8 cellular contexts compared by ENCODE assay signal in the genomic region with DNA sequence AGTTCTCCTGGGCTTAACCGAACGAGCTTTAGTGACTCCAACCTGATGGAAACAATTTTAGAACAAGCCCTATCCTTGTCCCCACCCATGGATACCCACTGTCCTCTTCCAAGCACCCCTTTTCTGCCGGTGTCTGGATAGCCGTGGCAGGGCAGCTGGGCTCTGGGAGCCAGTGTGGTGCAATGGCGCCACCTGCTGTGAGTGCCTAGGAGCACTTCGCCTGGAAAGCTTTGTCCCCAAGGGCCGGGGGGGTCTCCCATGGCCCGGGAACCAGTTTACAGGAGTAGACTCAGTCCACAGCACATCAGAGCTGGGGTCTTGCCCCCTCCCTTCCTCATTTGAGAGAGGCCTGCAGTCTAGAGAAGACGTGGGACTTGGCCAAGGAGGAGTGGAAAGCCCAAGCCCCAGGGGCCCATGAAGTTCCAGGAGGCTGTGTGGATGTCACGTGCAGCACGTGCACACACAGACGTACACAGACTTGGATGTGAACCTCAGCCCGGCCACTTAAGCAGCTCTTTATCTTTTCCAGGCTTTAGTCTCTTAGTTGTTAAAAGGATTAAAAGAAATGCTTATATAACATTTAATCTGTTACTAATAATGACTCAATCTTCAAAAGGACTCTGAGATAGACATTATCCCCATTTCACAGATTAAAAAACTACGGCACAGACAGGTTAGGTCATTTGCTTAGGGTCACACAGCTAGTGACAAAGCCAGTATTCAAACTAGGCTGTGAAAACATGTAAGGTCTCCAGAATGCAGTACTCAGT. TPM values are rescaled to one million over a fixed set of nuclear protein-coding genes. Genes with fewer than 3 reads are reported as not detected.
DNase-seq lines count a peak whose midpoint lies in the region; ATAC-seq and TF ChIP-seq lines count a peak whose summit lies in the region.

No MANE protein-coding gene starts in this region.

- peaks cover 40% of the 10 kb centered on the region for H3K4me1 ChIP-seq in KMS-11 (ENCODE audit: low read depth, poor library complexity, severe bottlenecking)

- H3K4me3 Mint-ChIP-seq in Calu3 (ENCODE audit: low read depth, unreplicated experiment) (no peak overlapping the region), immature natural killer cell (no peak overlapping the region)
- H3K4me3 Mint-ChIP-seq in T-helper 2 cell treated with Interferon-gamma antibody and Interleukin-4, amounts not matched to agents 5 μg/mL and 100 μg/mL, for 36 hours, result no peak overlapping the region

- H3K9ac ChIP-seq in KMS-11, result peak overlapping the region; percentile 64; the same call in 1 of the 2 replicates

- H3K27me3 Mint-ChIP-seq in Calu3 (ENCODE audit: unreplicated experiment), result peaks cover 14% of the 10 kb centered on the region
- H3K27me3 Mint-ChIP-seq in T-helper 2 cell treated with Interferon-gamma antibody and Interleukin-4, amounts not matched to agents 5 μg/mL and 100 μg/mL, for 36 hours (ENCODE audit: low read depth), result peaks cover 7% of the 10 kb centered on the region
- H3K27me3 Mint-ChIP-seq in immature natural killer cell (ENCODE audit: low read depth in 3 of 3), result peaks cover 0 to 2% (median 2%) of the 10 kb centered on the region in 3 donors

- no TSS peak for BruUV-seq in Calu3 (replicated peaks; lab: Mats Ljungman, UMichigan)

- H3K79me2 ChIP-seq in KMS-11 (ENCODE audit: insufficient read depth, low read depth), result no peaks in the 10 kb centered on the region

- H3K27ac ChIP-seq in KMS-11, result peak overlapping the region; percentile 85

- H3K4me3 ChIP-seq in KMS-11 (IDR thresholded peaks at IDR 0.05; ENCODE audit: insufficient read depth, low read depth, low read length), result no peak overlapping the region

- peak; percentile 74 for DNase-seq in Calu3
- DNase-seq in T-helper 2 cell treated with Interferon-gamma antibody and Interleukin-4, amounts not matched to agents 5 μg/mL and 100 μg/mL, for 36 hours (ENCODE audit: low spot score), result peak; percentile 18
- peak; percentile 67 to 75 for DNase-seq in T47D (ENCODE audit: low read depth in 1 of 2, low spot score in 1 of 2)
- peak; percentile 17 to 29 (median 19) for DNase-seq in immature natural killer cell
- peak; percentile 48 to 54 for DNase-seq in stimulated activated CD4-positive, alpha-beta T cell treated with anti-CD3 and anti-CD28 coated beads, Interleukin-2, amount 100 ng/mL, for 48 hours

- ATAC-seq in HG02588 (IDR thresholded peaks at IDR 0.05; ENCODE audit: unreplicated experiment) (no peak), GM18517 (IDR thresholded peaks at IDR 0.05; ENCODE audit: unreplicated experiment) (no peak)

- H3K27me3 ChIP-seq in KMS-11 (ENCODE audit: insufficient read depth, low read depth), result no peaks in the 10 kb centered on the region; the same call in 1 of the 2 replicates

- H3K9me3 Mint-ChIP-seq in Calu3 (ENCODE audit: low read depth, unreplicated experiment), result no peaks in the 10 kb centered on the region
- no peaks in the 10 kb centered on the region for H3K9me3 Mint-ChIP-seq in T-helper 2 cell treated with Interferon-gamma antibody and Interleukin-4, amounts not matched to agents 5 μg/mL and 100 μg/mL, for 36 hours
- H3K9me3 Mint-ChIP-seq in immature natural killer cell, result no peaks in the 10 kb centered on the region

- H4K20me1 ChIP-seq in KMS-11 (ENCODE audit: insufficient read depth), result no peaks in the 10 kb centered on the region

- TF ChIP-seq CTCF in Calu3 (IDR thresholded peaks at IDR 0.05; ENCODE audit: unreplicated experiment) (peak; percentile 90), KMS-11 (conservative IDR thresholded peaks at IDR 0.05; ENCODE audit: low read depth, low read length) (peak; percentile 94)

- peak overlapping the region; percentile 82 for H3K4me2 ChIP-seq in KMS-11

- no peak overlapping the region for H2AFZ ChIP-seq in KMS-11 (ENCODE audit: low read depth)

- in situ Hi-C loops in T47D (cut with HindIII; ENCODE audit: low pct_unique_long_range_greater_than_20kb, low sequenced_read_pairs), result no loop called here

- H3K36me3 Mint-ChIP-seq in Calu3 (ENCODE audit: insufficient read depth, unreplicated experiment) (peaks cover 40% of the 10 kb centered on the region), immature natural killer cell (peaks cover 3 to 9% (median 4%) of the 10 kb centered on the region in 3 donors)
- H3K36me3 Mint-ChIP-seq in T-helper 2 cell treated with Interferon-gamma antibody and Interleukin-4, amounts not matched to agents 5 μg/mL and 100 μg/mL, for 36 hours (ENCODE audit: low read depth), result peaks cover 9% of the 10 kb centered on the region

- peaks cover 13% of the 10 kb centered on the region for H3K4me1 Mint-ChIP-seq in Calu3 (ENCODE audit: low read depth, unreplicated experiment)
- H3K4me1 Mint-ChIP-seq in T-helper 2 cell treated with Interferon-gamma antibody and Interleukin-4, amounts not matched to agents 5 μg/mL and 100 μg/mL, for 36 hours (ENCODE audit: low read depth), result peaks cover 4% of the 10 kb centered on the region
- peaks cover 9% of the 10 kb centered on the region in 2 donors for H3K4me1 Mint-ChIP-seq in immature natural killer cell

- H3K36me3 ChIP-seq in KMS-11 (ENCODE audit: insufficient read depth), result no peaks in the 10 kb centered on the region

- CTCF ChIA-PET in Calu3 (lab: Charles Lee), result interaction anchor here (0.6 to 2.3 kb wide), 8 partner anchors 15 to 362 kb away, joined by 3 to 13 read pairs (median 4); no protein-coding TSS in a partner anchor

- H3K27ac Mint-ChIP-seq in Calu3 (ENCODE audit: unreplicated experiment), result no peak overlapping the region
- H3K27ac Mint-ChIP-seq in T-helper 2 cell treated with Interferon-gamma antibody and Interleukin-4, amounts not matched to agents 5 μg/mL and 100 μg/mL, for 36 hours, result no peak overlapping the region
- peak overlapping the region in 1 of 6 donors; percentile 28 for H3K27ac Mint-ChIP-seq in immature natural killer cell

- intact Hi-C loops in Calu3 (cut with micrococcal nuclease; ENCODE audit: unreplicated experiment), result loop anchor here (2.0 kb wide), 1 partner anchor 216 kb away; no protein-coding TSS in a partner anchor

RNA-seq across cellular contexts. Expression of a gene that starts 40.9 kb away (rescaled TPM):
- total RNA-seq in Calu3 (2022), result not detected in 2 replicates
- polyA plus RNA-seq in immature natural killer cell, result not detected

RNA-seq across cellular contexts. Expression of a gene that starts 57.3 kb away (rescaled TPM):
- total RNA-seq in Calu3 (2022), result 42.2 and 51.6 TPM in 2 replicates
- polyA plus RNA-seq in immature natural killer cell, result 100 to 1,000 TPM in 1 of 3 donors, 10 to 100 TPM in 2; 50.7 to 107 (median 98.7) TPM

Comparison
In these comparisons a context has a peak if more than half of its experiments do, and no peak if none do; other contexts are left out.
1. DNase-seq: peak in every context shown above with its lines; median percentile 74 in Calu3; 71 in T47D; 51 in stimulated activated CD4-positive, alpha-beta T cell treated with anti-CD3 and anti-CD28 coated beads, Interleukin-2, amount 100 ng/mL, for 48 hours; 19 in immature natural killer cell; 18 in T-helper 2 cell treated with Interferon-gamma antibody and Interleukin-4, amounts not matched to agents 5 μg/mL and 100 μg/mL, for 36 hours.